Comparison of ENCODE assay signal across 10 cellular contexts in the genomic region with DNA sequence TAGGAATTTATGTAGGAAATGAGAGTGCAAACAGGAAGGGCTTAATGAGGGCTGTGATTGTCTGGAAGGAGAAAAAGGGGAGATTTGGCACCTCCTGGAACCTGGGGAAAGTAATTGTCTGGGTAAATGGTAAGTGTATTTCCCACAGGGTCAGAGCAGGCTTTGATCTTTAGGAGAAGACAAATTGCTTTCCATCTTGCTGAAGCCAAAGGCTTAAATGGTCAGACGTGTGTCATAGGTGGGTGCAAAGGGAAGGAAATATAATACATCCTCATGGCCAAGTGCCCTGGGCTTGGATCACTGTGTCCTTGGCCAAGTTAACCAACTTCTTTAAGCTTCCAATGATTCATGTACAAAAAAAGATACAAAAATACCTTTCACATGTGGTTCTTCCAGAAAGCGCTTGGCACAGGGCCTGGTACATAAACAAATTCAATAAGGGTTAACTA. TPM values are rescaled to one million over a fixed set of nuclear protein-coding genes. Genes with fewer than 3 reads are reported as not detected.
DNase-seq lines count a peak whose midpoint lies in the region; ATAC-seq and TF ChIP-seq lines count a peak whose summit lies in the region.
"Had no signal": no experiment of that assay in that cellular context is flagged by ENCODE, and none has a peak within 500 bp of the region (broad histone marks: within the 10 kb centered on the region; RNA-seq: fewer than 3 reads in every experiment).

No MANE protein-coding gene starts in this region.

- H3K27ac ChIP-seq in esophagus muscularis mucosa (replicated peaks in 1 of 4) (peak overlapping the region in 3 of 4 donors; percentile 8 to 84 (median 20)), psoas muscle (peak overlapping the region; percentile 71), MM.1S (ENCODE audit: low read length) (no peak overlapping the region)

- intact Hi-C loops in esophagus muscularis mucosa (cut with DNase I): no loop called here
- intact Hi-C loops in psoas muscle (cut with DNase I): no loop called here

- H3K4me2 ChIP-seq in MM.1S (ENCODE audit: low read depth, low read length): no peak overlapping the region

- H4K20me1 ChIP-seq in MM.1S (ENCODE audit: insufficient read depth, low read length): no peaks in the 10 kb centered on the region

- peak overlapping the region in 1 of 4 donors; percentile 22 for H3K4me3 ChIP-seq in esophagus muscularis mucosa
- no peak overlapping the region for H3K4me3 ChIP-seq in psoas muscle
- H3K4me3 ChIP-seq in MM.1S (ENCODE audit: low read length): no peak overlapping the region

- 0 out of 2 replicates have a peak, but pooled peaks cover 8% of the 10 kb centered on the region for H3K79me2 ChIP-seq in MM.1S (ENCODE audit: low read length)

- TF ChIP-seq EP300 in esophagus muscularis mucosa (IDR thresholded peaks at IDR 0.05): no peak

- H3K4me1 ChIP-seq in esophagus muscularis mucosa (peaks cover 16 to 29% (median 18%) of the 10 kb centered on the region in 4 donors), psoas muscle (peaks cover 14% of the 10 kb centered on the region), MM.1S (ENCODE audit: low read length) (peaks cover 10% of the 10 kb centered on the region; the same call in 1 of the 2 replicates)

- DNase-seq in EH (ENCODE audit: low read depth) (peak; percentile 50), NCI-H69 (lab: John Stamatoyannopoulos, UW) (peak; percentile 61), esophagus muscularis mucosa (ENCODE audit: extremely low spot score) (no peak), psoas muscle (peak; percentile 62 to 81), MM.1S (no peak)
- DNase-seq in activated CD4-positive, CD25-positive, alpha-beta regulatory T cell (lab: John Stamatoyannopoulos, UW): no peak
- DNase-seq in stimulated activated CD8-positive, alpha-beta memory T cell treated with anti-CD3 and anti-CD28 coated beads, Interleukin-4, amount 100 ng/mL, for 48 hours: no peak
- DNase-seq: Kasumi-1 had no signal

- no peak overlapping the region for H3K9ac ChIP-seq in MM.1S (ENCODE audit: low read length)

- TF ChIP-seq POLR2A in esophagus muscularis mucosa (IDR thresholded peaks at IDR 0.05; ENCODE audit: low read depth): no peak

- TF ChIP-seq CTCF in esophagus muscularis mucosa (IDR thresholded peaks at IDR 0.05) (no peak), psoas muscle (IDR thresholded peaks at IDR 0.05) (no peak), MM.1S (IDR thresholded peaks at IDR 0.05; ENCODE audit: low read length) (no peak)

- no peaks in the 10 kb centered on the region for H3K36me3 ChIP-seq in esophagus muscularis mucosa
- no peaks in the 10 kb centered on the region for H3K36me3 ChIP-seq in psoas muscle (ENCODE audit: insufficient read depth in 1 of 2, low read depth in 1 of 2)
- no peaks in the 10 kb centered on the region for H3K36me3 ChIP-seq in MM.1S (replicated peaks; ENCODE audit: insufficient read depth, low read length)

- no peaks in the 10 kb centered on the region for H3K9me2 ChIP-seq in MM.1S (replicated peaks; ENCODE audit: insufficient read depth, low read length)

- peak; percentile 52 to 80 (median 70) for ATAC-seq in psoas muscle

- no peak overlapping the region for H2AFZ ChIP-seq in MM.1S (ENCODE audit: low read length)

- no peaks in the 10 kb centered on the region for H3F3A ChIP-seq in MM.1S (ENCODE audit: insufficient read depth, low read length)

- H3K9me3 ChIP-seq in esophagus muscularis mucosa (no peaks in the 10 kb centered on the region), psoas muscle (no peaks in the 10 kb centered on the region), MM.1S (replicated peaks; ENCODE audit: insufficient read depth, low read length) (no peaks in the 10 kb centered on the region)

- no peaks in the 10 kb centered on the region for H3K27me3 ChIP-seq in esophagus muscularis mucosa
- H3K27me3 ChIP-seq in psoas muscle (ENCODE audit: insufficient read depth in 3 of 3, low read length in 2 of 3): no peaks in the 10 kb centered on the region
- no peaks in the 10 kb centered on the region for H3K27me3 ChIP-seq in MM.1S (replicated peaks; ENCODE audit: insufficient read depth, low read length)

- WGBS in esophagus muscularis mucosa: 59% methylated on average over 2 of the region's 2 CpGs
- WGBS in psoas muscle, 3 donors: 51 to 58% (median 52%) methylated on average over 2 of the region's 2 CpGs

RNA-seq across cellular contexts. Expression of a gene that starts 1.3 kb away (rescaled TPM):
- total RNA-seq in esophagus muscularis mucosa: 10 to 100 TPM; 43.2 to 75.2 (median 50.1) TPM
- total RNA-seq in psoas muscle: 10 to 100 TPM; 18.5 to 46.5 (median 29.3) TPM
- polyA plus RNA-seq in psoas muscle: 100 to 1,000 TPM in 1 of 3 donors, 10 to 100 TPM in 2; 50.1 to 236 (median 70.0) TPM

RNA-seq across cellular contexts. Expression of a gene that starts 22.7 kb away (rescaled TPM):
- total RNA-seq in esophagus muscularis mucosa (under 1 TPM in 1 of 4 donors, not detected in 3; 0.45 TPM), psoas muscle (under 1 TPM in 3 of 4 donors, not detected in 1; 0.20 to 0.39 (median 0.32) TPM)
- under 1 TPM in 1 of 3 donors, not detected in 2; 0.21 TPM for polyA plus RNA-seq in psoas muscle
- total RNA-seq: epithelial cell of proximal tubule; T-helper 2 cell treated with Interferon-gamma antibody and Interleukin-4, amounts not matched to agents 100 ng/mL and 5 ng/mL, for 36 hours had no signal

RNA-seq across cellular contexts. Expression of a gene that starts 47.2 kb away (rescaled TPM):
- 1 to 10 TPM; 1.9 to 8.4 (median 3.5) TPM for total RNA-seq in esophagus muscularis mucosa
- total RNA-seq in psoas muscle: 1 to 10 TPM; 1.1 to 1.6 (median 1.4) TPM
- under 1 TPM; 0.10 to 0.63 (median 0.22) TPM for polyA plus RNA-seq in psoas muscle
- total RNA-seq: epithelial cell of proximal tubule had no signal

Comparison
In these comparisons a context has a peak if more than half of its experiments do, and no peak if none do; other contexts are left out.
1. DNase-seq: peak in EH (single experiment), NCI-H69 (single experiment) and psoas muscle (2 of 2); none in esophagus muscularis mucosa (single experiment), MM.1S (single experiment), activated CD4-positive, CD25-positive, alpha-beta regulatory T cell (0 of 4) and stimulated activated CD8-positive, alpha-beta memory T cell treated with anti-CD3 and anti-CD28 coated beads, Interleukin-4, amount 100 ng/mL, for 48 hours (single experiment).